ENCODE assay signal across 5 cellular contexts in the genomic region with DNA sequence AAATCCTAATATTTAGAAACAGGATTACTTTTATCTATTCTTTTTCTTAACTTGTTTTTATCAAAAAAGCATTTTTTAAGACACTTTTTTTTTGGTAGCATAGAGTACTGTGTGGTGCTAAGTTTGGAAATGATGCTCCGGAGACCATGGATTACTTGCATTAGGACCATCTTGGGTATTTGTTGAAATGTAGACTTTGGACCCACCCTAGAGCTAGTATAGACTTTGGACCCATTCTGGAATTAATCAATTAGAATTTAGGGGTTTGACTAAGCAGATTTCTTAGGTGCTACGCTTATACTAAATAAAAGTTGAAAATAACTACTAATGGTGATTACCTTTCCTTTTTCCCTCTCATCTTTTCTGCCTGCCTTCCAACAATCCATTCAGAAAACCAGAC.
"Had no signal": no experiment of that assay in that cellular context is flagged by ENCODE, and none has a peak within 500 bp of the region (broad histone marks: within the 10 kb centered on the region; RNA-seq: fewer than 3 reads in every experiment).

No MANE protein-coding gene starts in this region.

- H3K4me3 ChIP-seq: GM23338 had no signal

- H3K4me2 ChIP-seq: GM23338 had no signal

- ATAC-seq: GM23338 had no signal

- FAIRE-seq: H1, HTR-8/SVneo had no signal

- H2AFZ ChIP-seq: GM23338 had no signal

- DNase-seq: H9, HCEC 1CT had no signal
